In the genomic region with DNA sequence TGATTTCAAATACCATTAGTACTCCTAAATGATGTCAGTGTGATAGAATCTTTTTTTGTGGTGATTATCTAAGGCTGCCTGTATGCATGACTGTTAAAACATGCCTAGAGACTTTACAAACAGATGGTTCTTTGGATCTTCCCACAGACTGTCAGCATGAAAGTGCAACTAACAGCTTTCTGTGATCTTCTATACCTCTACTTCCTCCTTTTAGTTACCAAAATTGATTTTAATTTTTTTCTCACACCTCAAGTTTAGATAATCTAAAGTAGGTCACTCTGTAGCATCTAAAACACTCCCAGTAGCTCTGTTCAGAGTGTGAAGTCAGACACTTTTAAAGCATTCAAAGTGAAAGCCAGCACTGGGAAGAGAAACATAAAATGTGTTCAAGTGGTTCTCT, we compare ENCODE assay signal across 8 cellular contexts.
A peak's percentile ranks its signal among the peaks of the same experiment; 100 is the strongest.
DNase-seq lines count a peak whose midpoint lies in the region; ATAC-seq and TF ChIP-seq lines count a peak whose summit lies in the region.

No MANE protein-coding gene starts in this region.

- ATAC-seq in GM19468 (IDR thresholded peaks at IDR 0.05; ENCODE audit: extremely low read depth, unreplicated experiment) (peak; percentile 73), HG03469 (IDR thresholded peaks at IDR 0.05; ENCODE audit: unreplicated experiment) (peak; percentile 98)

- no peak overlapping the region for H3K4me3 ChIP-seq in astrocyte of the spinal cord (ENCODE audit: low read depth, low read length)

- DNase-seq in EH (ENCODE audit: low read depth) (peak; percentile 58), astrocyte of the spinal cord (ENCODE audit: low read depth, low spot score) (peak; percentile 23), NCI-H345 (lab: John Stamatoyannopoulos, UW) (no peak), NCI-H345 treated with DMSO at 0.1 percent for 48 hours (lab: John Stamatoyannopoulos, UW; ENCODE audit: unreplicated experiment) (no peak), SHP77 (lab: John Stamatoyannopoulos, UW) (no peak), UCSD-AML1 (lab: John Stamatoyannopoulos, UW; ENCODE audit: unreplicated experiment) (no peak)

- TF ChIP-seq CTCF in astrocyte of the spinal cord (IDR thresholded peaks at IDR 0.05; ENCODE audit: low read depth, low read length), result no peak

- in situ Hi-C loops in astrocyte of the spinal cord (cut with HindIII; ENCODE audit: low sequenced_read_pairs), result no loop called here

Comparison
In these comparisons a context has a peak if more than half of its experiments do, and no peak if none do; other contexts are left out.
1. DNase-seq: peak in EH (single experiment) and astrocyte of the spinal cord (single experiment); none in NCI-H345 (single experiment), NCI-H345 treated with DMSO at 0.1 percent for 48 hours (single experiment), SHP77 (0 of 2) and UCSD-AML1 (single experiment).